7 cellular contexts compared by ENCODE assay signal in the genomic region with DNA sequence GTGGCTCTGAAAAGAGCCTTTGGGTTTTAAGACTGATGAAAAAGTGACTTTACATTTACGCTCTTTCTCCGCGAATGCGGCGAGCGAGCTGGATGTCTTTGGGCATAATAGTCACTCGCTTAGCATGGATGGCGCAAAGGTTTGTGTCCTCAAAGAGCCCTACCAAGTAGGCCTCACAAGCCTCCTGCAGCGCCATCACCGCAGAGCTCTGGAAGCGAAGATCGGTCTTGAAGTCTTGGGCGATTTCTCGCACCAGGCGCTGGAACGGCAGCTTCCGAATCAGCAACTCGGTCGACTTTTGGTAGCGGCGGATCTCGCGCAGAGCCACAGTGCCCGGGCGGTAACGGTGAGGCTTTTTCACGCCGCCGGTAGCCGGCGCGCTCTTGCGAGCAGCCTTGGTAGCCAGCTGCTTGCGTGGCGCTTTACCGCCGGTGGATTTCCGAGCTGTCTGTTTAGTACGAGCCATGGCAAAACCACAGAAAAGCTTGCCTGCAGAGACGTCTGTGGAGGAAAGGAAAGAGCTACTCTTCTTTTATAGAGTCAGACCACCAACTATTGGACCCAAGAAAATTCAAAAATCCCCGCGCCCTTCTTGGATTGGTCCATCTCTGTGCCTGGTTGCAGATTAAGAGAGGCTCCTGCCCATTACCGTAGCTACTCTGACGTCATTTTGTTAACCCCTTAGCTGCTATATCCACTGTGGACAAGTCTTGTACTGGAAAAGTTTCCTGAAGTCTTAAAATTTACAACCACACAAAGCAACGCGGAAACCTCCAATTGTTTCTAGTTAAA. TPM values are rescaled to one million over a fixed set of nuclear protein-coding genes. Genes with fewer than 3 reads are reported as not detected.
DNase-seq lines count a peak whose midpoint lies in the region; ATAC-seq, FAIRE-seq and TF ChIP-seq lines count a peak whose summit lies in the region.

No MANE protein-coding gene starts in this region.

- ATAC-seq in GM18499 (IDR thresholded peaks at IDR 0.05; ENCODE audit: insufficient read depth, unreplicated experiment) (peak; percentile 38), HG02938 (IDR thresholded peaks at IDR 0.05; ENCODE audit: unreplicated experiment) (peak; percentile 55)

- H3K36me3 ChIP-seq in astrocyte (ENCODE audit: insufficient read depth, low read length) (no peaks in the 10 kb centered on the region), right atrium auricular region (no peaks in the 10 kb centered on the region), prostate gland (no peaks in the 10 kb centered on the region)

- TF ChIP-seq CTCF in astrocyte (IDR thresholded peaks at IDR 0.05; ENCODE audit: insufficient read depth, low read depth, low read length) (no peak), right atrium auricular region (IDR thresholded peaks at IDR 0.05) (peak in 1 of 2 donors; percentile 23), prostate gland (IDR thresholded peaks at IDR 0.05) (peak in 2 of 4 experiments; percentile 11 to 20)

- no peaks in the 10 kb centered on the region for H3K9me3 ChIP-seq in astrocyte (ENCODE audit: insufficient read depth, low read depth, low read length)
- no peaks in the 10 kb centered on the region for H3K9me3 ChIP-seq in right atrium auricular region
- H3K9me3 ChIP-seq in prostate gland = no peaks in the 10 kb centered on the region

- peaks cover 21% of the 10 kb centered on the region for H3K4me1 ChIP-seq in astrocyte (ENCODE audit: insufficient read depth, low read length)
- peaks cover 0 to 26% of the 10 kb centered on the region in 2 donors for H3K4me1 ChIP-seq in right atrium auricular region
- H3K4me1 ChIP-seq in prostate gland (replicated peaks) = no peaks in the 10 kb centered on the region

- peaks cover 34% of the 10 kb centered on the region for H3K4me1 Mint-ChIP-seq in astrocyte (ENCODE audit: low read depth, unreplicated experiment)

- intact Hi-C loops in prostate gland (cut with DNase I) = loop anchor here (5.0 kb wide), 1 partner anchor 146 kb away; no protein-coding TSS in a partner anchor

- no peaks in the 10 kb centered on the region for H3K79me2 ChIP-seq in astrocyte (ENCODE audit: insufficient read depth, low read length)

- no peaks in the 10 kb centered on the region for H4K20me1 ChIP-seq in astrocyte (ENCODE audit: insufficient read depth, low read length)

- H3K27me3 Mint-ChIP-seq in astrocyte (ENCODE audit: low read depth, unreplicated experiment) = no peaks in the 10 kb centered on the region

- H3K27me3 ChIP-seq in astrocyte (ENCODE audit: insufficient read depth, low read length) (no peaks in the 10 kb centered on the region), right atrium auricular region (no peaks in the 10 kb centered on the region), prostate gland (replicated peaks; ENCODE audit: insufficient read depth) (no peaks in the 10 kb centered on the region)

- WGBS in prostate gland = 3% methylated on average over 46 of the region's 46 CpGs

- H3K4me3 Mint-ChIP-seq in astrocyte (ENCODE audit: unreplicated experiment) = peak overlapping the region; percentile 89

- peak; percentile 98 for DNase-seq in NCI-H146 treated with DMSO at 0.1 percent for 48 hours (lab: John Stamatoyannopoulos, UW; ENCODE audit: unreplicated experiment)
- peak; percentile 59 to 98 (median 77) for DNase-seq in T-helper 1 cell
- peak; percentile 97 for DNase-seq in astrocyte (ENCODE audit: low read depth)
- DNase-seq in right atrium auricular region (ENCODE audit: low spot score) = peak; percentile 88
- DNase-seq in prostate gland (ENCODE audit: low spot score) = peak; percentile 88

- H3K9me3 Mint-ChIP-seq in astrocyte (ENCODE audit: unreplicated experiment) = no peaks in the 10 kb centered on the region

- H3K27ac Mint-ChIP-seq in astrocyte (ENCODE audit: unreplicated experiment) = peak overlapping the region; percentile 99

- H3K4me3 ChIP-seq in astrocyte (ENCODE audit: insufficient read depth, low read depth, low read length) = peak overlapping the region; percentile 72
- peak overlapping the region; percentile 50 to 67 for H3K4me3 ChIP-seq in right atrium auricular region
- peak overlapping the region; percentile 42 to 50 for H3K4me3 ChIP-seq in prostate gland

- peak overlapping the region; percentile 86 for H3K27ac ChIP-seq in astrocyte (ENCODE audit: low read depth, low read length)
- peak overlapping the region; percentile 86 to 93 for H3K27ac ChIP-seq in right atrium auricular region
- peak overlapping the region; percentile 82 to 84 for H3K27ac ChIP-seq in prostate gland

- peak overlapping the region; percentile 86 for H3K9ac ChIP-seq in astrocyte (ENCODE audit: low read length)

- H3K4me2 ChIP-seq in astrocyte (ENCODE audit: low read length) = peak overlapping the region; percentile 88

- TF ChIP-seq POLR2A in prostate gland (IDR thresholded peaks at IDR 0.05) = peak; percentile 20

- no peak for FAIRE-seq in astrocyte (lab: Jason Lieb, UNC)

- no peaks in the 10 kb centered on the region for H3K36me3 Mint-ChIP-seq in astrocyte (ENCODE audit: low read depth, unreplicated experiment)

- H2AFZ ChIP-seq in astrocyte (ENCODE audit: low read depth, low read length) = peak overlapping the region; percentile 72

RNA-seq across cellular contexts. Expression of gene HFE, which starts 55.4 kb away (rescaled TPM):
- total RNA-seq in astrocyte (5.7 and 7.7 TPM in 2 replicates), right atrium auricular region (1 to 10 TPM; 3.1 to 6.4 TPM), prostate gland (10 to 100 TPM in 1 of 2 donors, 1 to 10 TPM in 1; 8.9 to 16.6 TPM)

Comparison
In these comparisons a context has a peak if more than half of its experiments do, and no peak if none do; other contexts are left out.
1. Peak in every context shown above with its lines: DNase-seq, ATAC-seq, H3K4me3 ChIP-seq and H3K27ac ChIP-seq.